17 cellular contexts compared by ENCODE assay signal in genomic region chr3:108780235-108780634, GRCh38. TPM values are rescaled to one million over a fixed set of nuclear protein-coding genes. Genes with fewer than 3 reads are reported as not detected.
A peak's percentile ranks its signal among the peaks of the same experiment; 100 is the strongest.
DNase-seq lines count a peak whose midpoint lies in the region; ATAC-seq and TF ChIP-seq lines count a peak whose summit lies in the region.
"Had no signal": no experiment of that assay in that cellular context is flagged by ENCODE, and none has a peak within 500 bp of the region (broad histone marks: within the 10 kb centered on the region; RNA-seq: fewer than 3 reads in every experiment).

No MANE protein-coding gene starts in this region.

- WGBS in testis, 2 donors, result 87 to 97% methylated on average over 4 of the region's 4 CpGs
- 76 to 78% methylated on average over 4 of the region's 4 CpGs for WGBS in heart right ventricle, 2 donors

- TF ChIP-seq CTCF in GM12865 (IDR thresholded peaks at IDR 0.05; ENCODE audit: insufficient read depth, low read depth, low read length, missing control alignments) (no peak), testis (IDR thresholded peaks at IDR 0.05) (no peak), endothelial cell (IDR thresholded peaks at IDR 0.05; ENCODE audit: unreplicated experiment) (no peak), heart right ventricle (IDR thresholded peaks at IDR 0.05) (no peak)

- H3K27ac Mint-ChIP-seq in endothelial cell (ENCODE audit: unreplicated experiment), result no peak overlapping the region

- H3K4me3 ChIP-seq in GM12865 (ENCODE audit: low read depth, low read length), result no peak overlapping the region
- no peak overlapping the region for H3K4me3 ChIP-seq in testis
- no peak overlapping the region for H3K4me3 ChIP-seq in heart right ventricle
- H3K4me3 ChIP-seq: lung, upper lobe of right lung had no signal

- H3K36me3 Mint-ChIP-seq in endothelial cell (ENCODE audit: low read depth, unreplicated experiment), result no peaks in the 10 kb centered on the region

- ATAC-seq in heart right ventricle, result no peak
- ATAC-seq: activated CD4-positive, CD25-positive, alpha-beta regulatory T cell treated with anti-CD3 and anti-CD28 coated beads, Interleukin-2, amount 50 U/mL, for 24 hours; sciatic nerve; upper lobe of right lung had no signal

- no peak overlapping the region for H3K27ac ChIP-seq in testis
- no peak overlapping the region for H3K27ac ChIP-seq in heart right ventricle
- H3K27ac ChIP-seq: upper lobe of right lung had no signal

- no peak for TF ChIP-seq POLR2A in testis (IDR thresholded peaks at IDR 0.05)

- H3K36me3 ChIP-seq in testis (ENCODE audit: low read depth, missing control alignments) (no peaks in the 10 kb centered on the region), heart right ventricle (no peaks in the 10 kb centered on the region)
- H3K36me3 ChIP-seq: upper lobe of right lung had no signal

- H3K4me1 ChIP-seq in testis (no peaks in the 10 kb centered on the region), heart right ventricle (no peaks in the 10 kb centered on the region)
- H3K4me1 ChIP-seq: upper lobe of right lung had no signal

- intact Hi-C loops in head of caudate nucleus (cut with DNase I) (no loop called here), testis (cut with DNase I; ENCODE audit: low total_unique reads) (no loop called here), heart right ventricle (cut with DNase I) (no loop called here)

- H3K9me3 ChIP-seq in testis, result no peaks in the 10 kb centered on the region
- H3K9me3 ChIP-seq in heart right ventricle, result no peaks in the 10 kb centered on the region
- H3K9me3 ChIP-seq: upper lobe of right lung had no signal

- peak; percentile 1 for DNase-seq in GM12865 (ENCODE audit: low read depth)
- DNase-seq in activated CD4-positive, alpha-beta T cell treated with anti-CD3 and anti-CD28 coated beads, Interleukin-2, amount 50 U/mL, for 4 hours, result peak; percentile 11 to 13
- DNase-seq in activated gamma-delta T cell treated with anti-CD3 and anti-CD28 coated beads, Interleukin-2, amount 50 U/mL, for 16 hours (ENCODE audit: low read depth), result peak; percentile 11
- DNase-seq in stimulated activated CD4-positive, alpha-beta T cell treated with anti-CD3 and anti-CD28 coated beads, Interleukin-15, amount 100 ng/mL, for 24 hours, result peak; percentile 32
- DNase-seq in head of caudate nucleus, result no peak
- DNase-seq in testis, result no peak
- no peak for DNase-seq in endothelial cell (ENCODE audit: low spot score)
- DNase-seq in heart right ventricle, result no peak
- DNase-seq: DMS153, NCI-H1092, upper lobe of right lung had no signal

- H3K4me3 Mint-ChIP-seq in endothelial cell (ENCODE audit: unreplicated experiment), result no peak overlapping the region

- H3K27me3 ChIP-seq in testis (no peaks in the 10 kb centered on the region), heart right ventricle (no peaks in the 10 kb centered on the region)
- H3K27me3 ChIP-seq: upper lobe of right lung had no signal

- H3K27me3 Mint-ChIP-seq in endothelial cell (ENCODE audit: unreplicated experiment), result no peaks in the 10 kb centered on the region

- no peaks in the 10 kb centered on the region for H3K9me3 Mint-ChIP-seq in endothelial cell (ENCODE audit: unreplicated experiment)

- no peaks in the 10 kb centered on the region for H3K4me1 Mint-ChIP-seq in endothelial cell (ENCODE audit: unreplicated experiment)

RNA-seq across cellular contexts. Expression of gene RETNLB, which starts 23.0 kb away (rescaled TPM):
- not detected for total RNA-seq in testis
- polyA plus RNA-seq in testis (ENCODE audit: insufficient read depth, low read depth, low replicate concordance), result not detected
- total RNA-seq in endothelial cell (ENCODE audit: unreplicated experiment), result not detected
- total RNA-seq in heart right ventricle, result not detected
- polyA plus RNA-seq in heart right ventricle, result not detected
- total RNA-seq: astrocyte, dermis microvascular lymphatic vessel endothelial cell, lung, OCI-LY7, sciatic nerve, upper lobe of right lung had no signal
- polyA plus RNA-seq: lung had no signal

RNA-seq across cellular contexts. Expression of gene TRAT1, which starts 42.4 kb away (rescaled TPM):
- total RNA-seq in testis (under 1 TPM in 1 of 2 donors, not detected in 1; 0.25 TPM), endothelial cell (ENCODE audit: unreplicated experiment) (0.51 TPM), heart right ventricle (under 1 TPM in 4 of 10 donors, not detected in 6; 0.19 to 0.79 (median 0.35) TPM)
- polyA plus RNA-seq in testis (ENCODE audit: insufficient read depth, low read depth, low replicate concordance) (0.84 TPM), heart right ventricle (under 1 TPM in 1 of 2 donors, not detected in 1; 0.07 TPM)
- total RNA-seq: astrocyte, dermis microvascular lymphatic vessel endothelial cell, OCI-LY7 had no signal

Comparison
In these comparisons a context has a peak if more than half of its experiments do, and no peak if none do; other contexts are left out.
1. DNase-seq: peak in GM12865 (single experiment), activated CD4-positive, alpha-beta T cell treated with anti-CD3 and anti-CD28 coated beads, Interleukin-2, amount 50 U/mL, for 4 hours (2 of 2), activated gamma-delta T cell treated with anti-CD3 and anti-CD28 coated beads, Interleukin-2, amount 50 U/mL, for 16 hours (single experiment) and stimulated activated CD4-positive, alpha-beta T cell treated with anti-CD3 and anti-CD28 coated beads, Interleukin-15, amount 100 ng/mL, for 24 hours (single experiment); none in head of caudate nucleus (0 of 42), testis (single experiment), endothelial cell (single experiment) and heart right ventricle (0 of 2).